Comparison of ENCODE assay signal across 11 cellular contexts in the genomic region with DNA sequence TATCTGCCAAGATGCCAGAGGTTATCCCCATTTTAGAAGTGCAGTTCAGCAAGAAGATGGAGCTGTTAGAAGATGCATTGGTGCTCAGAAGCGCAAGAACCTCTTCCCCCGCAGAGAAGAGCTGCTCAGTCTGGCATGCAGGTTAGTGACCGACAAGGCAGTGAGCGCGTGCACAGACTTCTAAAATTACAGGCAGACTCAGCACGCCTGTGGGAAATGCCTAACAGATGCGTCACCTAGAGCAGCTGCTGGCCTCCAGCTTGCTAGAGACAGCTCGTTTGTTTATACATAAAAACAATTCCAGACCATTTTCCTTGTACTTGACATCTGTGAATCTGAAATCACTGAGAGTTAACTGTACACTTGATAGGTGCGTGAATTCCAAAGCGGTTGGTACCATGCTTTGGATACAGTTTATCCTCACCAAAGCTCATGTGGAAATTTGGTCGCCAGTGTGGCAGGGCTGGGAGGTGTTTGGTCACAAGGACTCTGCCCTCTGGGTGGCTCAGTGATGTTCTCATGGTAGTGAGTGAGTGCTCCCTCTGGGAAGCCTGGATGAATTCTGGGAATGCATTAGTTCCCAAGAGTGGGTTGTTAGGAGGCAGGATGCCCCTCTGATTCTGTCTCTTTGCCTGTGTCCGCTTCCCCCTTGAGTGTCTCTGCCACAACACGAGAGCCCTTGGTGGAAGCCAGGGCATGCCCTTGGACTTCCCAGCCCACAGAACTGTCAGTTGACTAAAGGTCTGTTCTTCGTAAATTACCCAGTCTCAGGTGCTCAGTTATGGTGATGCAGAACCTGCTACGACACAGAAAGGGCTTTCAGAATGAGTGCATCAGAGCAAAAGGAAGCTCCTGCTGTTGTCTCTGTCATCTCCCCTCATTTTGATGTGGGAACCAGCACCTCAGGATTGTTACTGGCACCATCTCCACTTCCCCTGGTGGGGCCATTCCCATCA. TPM values are rescaled to one million over a fixed set of nuclear protein-coding genes. Genes with fewer than 3 reads are reported as not detected.
DNase-seq lines count a peak whose midpoint lies in the region; ATAC-seq, FAIRE-seq and TF ChIP-seq lines count a peak whose summit lies in the region.
"Had no signal": no experiment of that assay in that cellular context is flagged by ENCODE, and none has a peak within 500 bp of the region (broad histone marks: within the 10 kb centered on the region; RNA-seq: fewer than 3 reads in every experiment).

No MANE protein-coding gene starts in this region.

- no peaks in the 10 kb centered on the region for H3K9me3 ChIP-seq in kidney (ENCODE audit: control insufficient read depth in 1 of 2, low read length in 2 of 2)
- H3K9me3 ChIP-seq: pancreas had no signal

- no peak overlapping the region for H3K9ac ChIP-seq in kidney (ENCODE audit: low read length in 2 of 2)

- peak; percentile 85 for DNase-seq in 8988T
- peak; percentile 90 for DNase-seq in HPDE6-E6E7 (ENCODE audit: extremely low spot score)
- peak; percentile 97 for DNase-seq in astrocyte of the hippocampus (ENCODE audit: low read depth, low spot score)
- peak; percentile 48 for DNase-seq in kidney
- DNase-seq in retina = no peak
- no peak for DNase-seq in GM13976 (ENCODE audit: low spot score)
- DNase-seq: activated naive CD8-positive, alpha-beta T cell treated with anti-CD3 and anti-CD28 coated beads, Interleukin-2, amount 10 ng/mL, durations not matched to agents 7 days and 5 days; pancreas had no signal

- intact Hi-C loops in kidney (cut with DNase I) = loop anchor here (10.0 kb wide), 1 partner anchor 185 kb away; the partner anchor contains the start of gene WNT9A

- peaks cover 14 to 21% of the 10 kb centered on the region in 2 donors for H3K36me3 ChIP-seq in kidney (ENCODE audit: control insufficient read depth in 1 of 2, insufficient read depth in 2 of 2, low read length in 2 of 2)

- H3K4me3 ChIP-seq in kidney (ENCODE audit: low read length in 2 of 2) = no peak overlapping the region
- H3K4me3 ChIP-seq: pancreas had no signal

- no peak overlapping the region for H3K27ac ChIP-seq in kidney (ENCODE audit: low read depth in 2 of 2, low read length in 2 of 2)
- H3K27ac ChIP-seq: pancreas had no signal

- in situ Hi-C loops in GM13976 (cut with MboI; ENCODE audit: low sequenced_read_pairs, unreplicated experiment) = no loop called here

- no peak for FAIRE-seq in kidney (lab: Jason Lieb, UNC)
- FAIRE-seq: D721Med, pancreas had no signal

- no peak for TF ChIP-seq CTCF in kidney (IDR thresholded peaks at IDR 0.05; ENCODE audit: borderline replicate concordance, extremely low read depth, insufficient read depth)
- no peak for TF ChIP-seq CTCF in GM13976 (IDR thresholded peaks at IDR 0.05; ENCODE audit: borderline replicate concordance, control extremely low read depth, extremely low read depth, insufficient read depth, missing control alignments)

- H3K4me1 ChIP-seq in kidney (ENCODE audit: control insufficient read depth in 1 of 2, insufficient read depth in 1 of 2, low read depth in 1 of 2, low read length in 2 of 2) = no peaks in the 10 kb centered on the region

- ATAC-seq in GM21723 (IDR thresholded peaks at IDR 0.05; ENCODE audit: unreplicated experiment) (no peak), HG02678 (IDR thresholded peaks at IDR 0.05; ENCODE audit: unreplicated experiment) (no peak)
- ATAC-seq: pancreas had no signal

RNA-seq across cellular contexts. Expression of gene SNAP47, which starts 24.4 kb away (rescaled TPM):
- total RNA-seq in kidney = 32.4 TPM
- polyA plus RNA-seq in kidney (ENCODE audit: insufficient read depth, low read depth, low replicate concordance) = 31.6 TPM

RNA-seq across cellular contexts. Expression of gene JMJD4, which starts 24.5 kb away (rescaled TPM):
- 15.9 TPM for total RNA-seq in kidney
- polyA plus RNA-seq in kidney (ENCODE audit: insufficient read depth, low read depth, low replicate concordance) = 12.6 TPM

RNA-seq across cellular contexts. Expression of gene PRSS38, which starts 55.9 kb away (rescaled TPM):
- total RNA-seq in kidney = not detected
- not detected for polyA plus RNA-seq in kidney (ENCODE audit: insufficient read depth, low read depth, low replicate concordance)
- total RNA-seq: activated naive CD8-positive, alpha-beta T cell treated with anti-CD3 and anti-CD28 coated beads, Interleukin-2, amount 10 ng/mL, durations not matched to agents 7 days and 5 days; pancreas had no signal
- polyA plus RNA-seq: pancreas had no signal

Comparison
In these comparisons a context has a peak if more than half of its experiments do, and no peak if none do; other contexts are left out.
1. DNase-seq: peak in 8988T (single experiment), HPDE6-E6E7 (single experiment), astrocyte of the hippocampus (single experiment) and kidney (single experiment); none in retina (single experiment) and GM13976 (single experiment).